15 cellular contexts compared by ENCODE assay signal in the genomic region with DNA sequence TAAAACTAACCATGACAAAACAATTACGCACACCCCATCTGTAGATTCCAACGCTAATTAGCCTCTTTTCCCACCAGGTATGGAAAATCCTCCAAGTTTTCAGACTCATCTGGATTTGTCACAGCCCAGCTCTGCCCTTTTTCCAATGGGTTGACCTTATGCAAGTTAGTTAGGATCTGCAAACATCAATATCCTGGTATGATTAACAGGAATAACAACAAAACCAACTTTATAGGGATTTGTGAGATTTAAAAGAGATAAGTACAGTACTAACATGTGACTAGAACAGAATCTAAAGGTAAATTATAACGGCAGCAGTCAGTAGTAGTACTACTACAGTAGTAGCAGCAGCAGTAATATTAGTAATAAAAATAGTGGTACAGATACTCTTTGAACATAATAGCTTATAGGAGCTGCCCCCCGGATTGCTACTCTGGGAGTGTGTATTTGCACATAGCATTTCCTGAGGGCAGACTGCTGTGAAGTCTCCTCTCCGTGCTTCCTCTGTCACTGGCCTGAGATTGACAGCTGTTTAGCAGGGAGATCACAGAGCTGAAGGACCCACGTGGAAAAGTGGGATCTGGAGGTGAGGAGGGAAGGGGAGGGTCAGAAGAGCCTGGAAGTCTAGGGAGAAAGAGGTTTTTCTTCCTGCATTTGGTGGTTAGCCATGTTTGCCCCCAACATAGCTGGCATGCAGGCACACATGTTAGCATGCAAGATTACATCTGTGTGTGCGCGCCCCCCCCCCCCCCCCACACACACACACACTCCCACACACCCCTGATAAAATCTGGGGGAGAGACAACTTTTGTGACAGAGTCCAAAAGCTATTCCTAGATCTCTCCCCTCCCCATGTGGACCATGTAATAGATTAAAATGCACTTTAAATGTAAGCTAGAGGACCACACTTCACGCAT.
DNase-seq lines count a peak whose midpoint lies in the region; ATAC-seq and TF ChIP-seq lines count a peak whose summit lies in the region.
"Had no signal": no experiment of that assay in that cellular context is flagged by ENCODE, and none has a peak within 500 bp of the region (broad histone marks: within the 10 kb centered on the region; RNA-seq: fewer than 3 reads in every experiment).

No MANE protein-coding gene starts in this region.

- H3K27me3 Mint-ChIP-seq in T-helper 2 cell treated with Interferon-gamma antibody and Interleukin-4, amounts not matched to agents 5 μg/mL and 100 μg/mL, for 36 hours (ENCODE audit: low read depth): peaks cover 19% of the 10 kb centered on the region

- H3K23ac ChIP-seq in trophoblast cell (ENCODE audit: low read length): no peak overlapping the region

- no peak for TF ChIP-seq CTCF in HEK293 (tag by site-specific recombination; IDR thresholded peaks at IDR 0.05)
- TF ChIP-seq CTCF in VCaP (conservative IDR thresholded peaks at IDR 0.05): no peak

- H3K4me2 ChIP-seq in BLaER1 treated with 17β-estradiol and CSF1 and Interleukin-3, amounts not matched to agents 10 nM and 100 nM: peak overlapping the region in 8 of 11 experiments; percentile 22 to 66 (median 48); a peak in 13 of 22 replicates
- H3K4me2 ChIP-seq in trophoblast cell (ENCODE audit: low read length): peak overlapping the region; percentile 14
- H3K4me2 ChIP-seq: GM23338 had no signal

- H3K4me1 ChIP-seq in BLaER1 treated with 17β-estradiol and CSF1 and Interleukin-3, amounts not matched to agents 10 nM and 100 nM: peaks cover 0 to 38% (median 27%) of the 10 kb centered on the region in 10 experiments; a peak in 15 of 20 replicates
- H3K4me1 ChIP-seq in HEK293 (ENCODE audit: control insufficient read depth, insufficient read depth, low read length) (peaks cover 5% of the 10 kb centered on the region; the same call in 1 of the 2 replicates), trophoblast cell (ENCODE audit: control insufficient read depth in 1 of 2, insufficient read depth in 2 of 2, low read length in 2 of 2) (peaks cover 3 to 4% of the 10 kb centered on the region in 2 experiments)

- H3K4me3 ChIP-seq in BLaER1 treated with 17β-estradiol and CSF1 and Interleukin-3, amounts not matched to agents 10 nM and 100 nM: no peak overlapping the region
- H3K4me3 ChIP-seq in HEK293 (ENCODE audit: low read depth, low read length) (no peak overlapping the region), trophoblast cell (ENCODE audit: low read depth, low read length) (no peak overlapping the region)
- H3K4me3 ChIP-seq: GM23338 had no signal

- H2BK5ac ChIP-seq in trophoblast cell (ENCODE audit: low read depth, low read length, poor library complexity): no peak overlapping the region

- no peak overlapping the region for H2AFZ ChIP-seq in trophoblast cell (ENCODE audit: insufficient read depth, low read length, poor library complexity)
- H2AFZ ChIP-seq: GM23338 had no signal

- H4K12ac ChIP-seq in trophoblast cell (ENCODE audit: low read depth, low read length): no peak overlapping the region

- H3K9me3 Mint-ChIP-seq in T-helper 2 cell treated with Interferon-gamma antibody and Interleukin-4, amounts not matched to agents 5 μg/mL and 100 μg/mL, for 36 hours: no peaks in the 10 kb centered on the region
- no peaks in the 10 kb centered on the region for H3K9me3 Mint-ChIP-seq in stimulated activated effector memory CD8-positive, alpha-beta T cell treated with anti-CD3 and anti-CD28 coated beads, Interleukin-12 subunit alpha, Interleukin-12 subunit beta, amount 100 ng/mL, for 72 hours
- H3K9me3 Mint-ChIP-seq: CD4-positive, alpha-beta T cell; GM23338 had no signal

- ATAC-seq in stimulated activated effector memory CD8-positive, alpha-beta T cell treated with anti-CD3 and anti-CD28 coated beads, Interleukin-12 subunit alpha, Interleukin-12 subunit beta, amount 100 ng/mL, for 72 hours: no peak
- ATAC-seq: GM23338 had no signal

- POLR2A ChIA-PET in HEK293 (lab: Yijun Ruan, JAX): no interaction called here

- no peak overlapping the region for H2BK120ac ChIP-seq in trophoblast cell (ENCODE audit: insufficient read depth, low read length, poor library complexity)

- no peaks in the 10 kb centered on the region for H3K27me3 ChIP-seq in BLaER1 treated with 17β-estradiol and CSF1 and Interleukin-3, amounts not matched to agents 10 nM and 100 nM
- H3K27me3 ChIP-seq in trophoblast cell (ENCODE audit: insufficient read depth, low read length): no peaks in the 10 kb centered on the region

- no peak overlapping the region for H3K9ac ChIP-seq in BLaER1 treated with 17β-estradiol and CSF1 and Interleukin-3, amounts not matched to agents 10 nM and 100 nM
- no peak overlapping the region for H3K9ac ChIP-seq in trophoblast cell (ENCODE audit: low read length)

- no CpG with 5 or more reads among the region's 9 CpGs for WGBS in trophoblast cell (ENCODE audit: extremely low coverage, insufficient coverage, insufficient read length)

- no peak overlapping the region for H2AK5ac ChIP-seq in trophoblast cell (ENCODE audit: low read length)

- no peaks in the 10 kb centered on the region for H3K79me2 ChIP-seq in trophoblast cell (ENCODE audit: control insufficient read depth, insufficient read depth, low read length, poor library complexity)

- CTCF ChIA-PET in HEK293 (lab: Yijun Ruan, JAX): interaction anchor here (0.6 to 1.6 kb wide), 4 partner anchors 11 to 40 kb away, joined by 3 to 7 read pairs (median 4); no protein-coding TSS in a partner anchor

- no peak overlapping the region for H3K18ac ChIP-seq in trophoblast cell (ENCODE audit: low read length)

- H3K36me3 ChIP-seq in BLaER1 treated with 17β-estradiol and CSF1 and Interleukin-3, amounts not matched to agents 10 nM and 100 nM: no peaks in the 10 kb centered on the region
- H3K36me3 ChIP-seq in HEK293 (ENCODE audit: control insufficient read depth in 2 of 2, insufficient read depth in 1 of 2, low read length in 2 of 2) (no peaks in the 10 kb centered on the region), trophoblast cell (ENCODE audit: control insufficient read depth in 1 of 2, insufficient read depth in 2 of 2, low read length in 2 of 2) (no peaks in the 10 kb centered on the region)

- H3K79me1 ChIP-seq in trophoblast cell (ENCODE audit: low read length): peaks cover 4% of the 10 kb centered on the region

- DNase-seq in trophoblast cell: no peak
- no peak for DNase-seq in T-helper 2 cell treated with Interferon-gamma antibody and Interleukin-4, amounts not matched to agents 5 μg/mL and 100 μg/mL, for 36 hours (ENCODE audit: low spot score)
- no peak for DNase-seq in midbrain (lab: John Stamatoyannopoulos, UW)
- DNase-seq in stimulated activated effector memory CD8-positive, alpha-beta T cell treated with anti-CD3 and anti-CD28 coated beads, Interleukin-12 subunit alpha, Interleukin-12 subunit beta, amount 100 ng/mL, for 72 hours (ENCODE audit: low spot score in 2 of 2): no peak
- DNase-seq: Calu3; CD4-positive, alpha-beta T cell; DMS 273 treated with DMSO at 0.1 percent for 48 hours; DMS79; GDM1; H7 had no signal

- H3K9me3 ChIP-seq in BLaER1 treated with 17β-estradiol and CSF1 and Interleukin-3, amounts not matched to agents 10 nM and 100 nM (replicated peaks in 1 of 11): peaks cover 0 to 39% (median 19%) of the 10 kb centered on the region in 11 experiments; a peak in 19 of 22 replicates
- H3K9me3 ChIP-seq in HEK293 (ENCODE audit: control insufficient read depth, insufficient read depth, low read depth, low read length): no peaks in the 10 kb centered on the region
- peaks cover 2% of the 10 kb centered on the region for H3K9me3 ChIP-seq in trophoblast cell (ENCODE audit: insufficient read depth, low read depth, low read length)

- no peak overlapping the region for H2BK12ac ChIP-seq in trophoblast cell (ENCODE audit: low read length)

- H3K27ac Mint-ChIP-seq in T-helper 2 cell treated with Interferon-gamma antibody and Interleukin-4, amounts not matched to agents 5 μg/mL and 100 μg/mL, for 36 hours: no peak overlapping the region
- no peak overlapping the region for H3K27ac Mint-ChIP-seq in stimulated activated effector memory CD8-positive, alpha-beta T cell treated with anti-CD3 and anti-CD28 coated beads, Interleukin-12 subunit alpha, Interleukin-12 subunit beta, amount 100 ng/mL, for 72 hours
- H3K27ac Mint-ChIP-seq: CD4-positive, alpha-beta T cell; GM23338; IgD-negative memory B cell had no signal

- no peak overlapping the region for H3K4ac ChIP-seq in trophoblast cell (ENCODE audit: low read depth, low read length)

- no peaks in the 10 kb centered on the region for H4K20me1 ChIP-seq in BLaER1 treated with 17β-estradiol and CSF1 and Interleukin-3, amounts not matched to agents 10 nM and 100 nM

- H3K4me1 Mint-ChIP-seq in T-helper 2 cell treated with Interferon-gamma antibody and Interleukin-4, amounts not matched to agents 5 μg/mL and 100 μg/mL, for 36 hours (ENCODE audit: low read depth): peaks cover 3% of the 10 kb centered on the region
- H3K4me1 Mint-ChIP-seq in stimulated activated effector memory CD8-positive, alpha-beta T cell treated with anti-CD3 and anti-CD28 coated beads, Interleukin-12 subunit alpha, Interleukin-12 subunit beta, amount 100 ng/mL, for 72 hours: no peaks in the 10 kb centered on the region

- H4K91ac ChIP-seq in trophoblast cell (ENCODE audit: low read depth, low read length): no peak overlapping the region

- no peaks in the 10 kb centered on the region for H3K36me3 Mint-ChIP-seq in T-helper 2 cell treated with Interferon-gamma antibody and Interleukin-4, amounts not matched to agents 5 μg/mL and 100 μg/mL, for 36 hours (ENCODE audit: low read depth)
- no peaks in the 10 kb centered on the region for H3K36me3 Mint-ChIP-seq in stimulated activated effector memory CD8-positive, alpha-beta T cell treated with anti-CD3 and anti-CD28 coated beads, Interleukin-12 subunit alpha, Interleukin-12 subunit beta, amount 100 ng/mL, for 72 hours

- H3K14ac ChIP-seq in trophoblast cell (ENCODE audit: low read length): no peak overlapping the region

- no peak overlapping the region for H3K27ac ChIP-seq in BLaER1 treated with 17β-estradiol and CSF1 and Interleukin-3, amounts not matched to agents 10 nM and 100 nM
- no peak overlapping the region for H3K27ac ChIP-seq in HEK293 (ENCODE audit: extremely low read depth, low read depth, low read length)
- peak overlapping the region; percentile 91 for H3K27ac ChIP-seq in VCaP
- H3K27ac ChIP-seq in trophoblast cell (ENCODE audit: low read depth, low read length): no peak overlapping the region

- no peak overlapping the region for H3K4me3 Mint-ChIP-seq in T-helper 2 cell treated with Interferon-gamma antibody and Interleukin-4, amounts not matched to agents 5 μg/mL and 100 μg/mL, for 36 hours
- H3K4me3 Mint-ChIP-seq in stimulated activated effector memory CD8-positive, alpha-beta T cell treated with anti-CD3 and anti-CD28 coated beads, Interleukin-12 subunit alpha, Interleukin-12 subunit beta, amount 100 ng/mL, for 72 hours: no peak overlapping the region
- H3K4me3 Mint-ChIP-seq: CD4-positive, alpha-beta T cell; GM23338; IgD-negative memory B cell had no signal

- no peak overlapping the region for H4K8ac ChIP-seq in trophoblast cell (ENCODE audit: low read depth, low read length)

TF ChIP-seq in HEK293, 187 proteins besides CTCF, POLR2A, EP300 and RAD21 (continues in another document):
- no peak for TF ChIP-seq ZNF214 (tag by site-specific recombination; IDR thresholded peaks at IDR 0.05; ENCODE audit: borderline replicate concordance)
- TF ChIP-seq GLIS1 (tag by site-specific recombination; IDR thresholded peaks at IDR 0.05): peak; percentile 9; the same call in 1 of the 2 replicates
- TF ChIP-seq ZNF624 (tag by site-specific recombination; IDR thresholded peaks at IDR 0.05): no peak
- TF ChIP-seq ZNF174 (tag by site-specific recombination; IDR thresholded peaks at IDR 0.05): no peak
